In the genomic region with DNA sequence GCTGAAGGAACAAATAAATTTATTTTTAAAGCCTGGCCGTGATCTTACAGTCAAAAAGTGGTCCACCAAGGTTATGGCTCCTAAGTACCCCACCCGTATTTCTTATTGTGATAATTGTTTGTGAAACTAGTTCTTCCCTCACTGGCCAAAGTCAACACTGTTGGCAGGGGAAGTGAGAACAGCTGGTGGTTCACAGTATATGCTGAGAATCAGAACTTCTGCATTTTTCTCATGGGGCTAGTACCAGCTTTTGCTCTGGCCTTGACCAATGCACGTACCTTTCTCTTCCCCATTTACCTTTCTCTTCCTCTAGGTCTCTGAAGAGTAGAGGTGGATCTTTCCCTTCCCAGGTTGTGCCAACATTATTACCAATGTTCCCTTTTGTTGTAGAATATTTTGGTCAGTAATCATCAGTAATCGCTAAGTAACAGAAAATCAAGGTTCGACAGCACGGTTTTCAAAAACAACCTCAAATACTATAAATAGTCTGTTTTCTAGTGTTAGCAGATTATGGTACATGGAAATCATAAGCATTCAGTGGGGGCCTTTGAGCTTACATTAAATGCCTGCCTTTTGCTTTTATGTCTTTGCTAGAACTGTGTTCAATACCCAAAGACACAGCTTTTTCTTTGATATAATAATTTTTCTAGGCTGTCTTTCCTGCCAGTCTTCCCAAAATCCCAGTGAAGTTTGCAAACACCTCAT, we compare ENCODE assay signal across 8 cellular contexts.
DNase-seq lines count a peak whose midpoint lies in the region; ATAC-seq and TF ChIP-seq lines count a peak whose summit lies in the region.

No MANE protein-coding gene starts in this region.

- POLR2A ChIA-PET in SK-N-SH (lab: Yijun Ruan, JAX) = no interaction called here

- H3K4me1 ChIP-seq in SK-N-SH (ENCODE audit: control insufficient read depth in 1 of 2, insufficient read depth in 2 of 2, low read depth in 1 of 2, low read length in 1 of 2) = peaks cover 0 to 18% of the 10 kb centered on the region in 2 experiments; a peak in 3 of 4 replicates

- H3K4me1 Mint-ChIP-seq in osteocyte (ENCODE audit: unreplicated experiment) = peaks cover 45% of the 10 kb centered on the region

- no peaks in the 10 kb centered on the region for H4K20me1 ChIP-seq in SK-N-SH (ENCODE audit: insufficient read depth)

- no peaks in the 10 kb centered on the region for H3K27me3 ChIP-seq in SK-N-SH (ENCODE audit: insufficient read depth)

- H2AFZ ChIP-seq in SK-N-SH (ENCODE audit: low read depth) = no peak overlapping the region

- peak overlapping the region; percentile 51; the same call in 1 of the 2 replicates for H3K4me2 ChIP-seq in SK-N-SH

- H3K4me3 ChIP-seq in SK-N-SH (ENCODE audit: low read depth in 2 of 2, low read length in 1 of 2) = no peak overlapping the region; a peak in 1 of 4 replicates

- peak overlapping the region; percentile 81 for H3K27ac Mint-ChIP-seq in osteocyte (ENCODE audit: unreplicated experiment)

- H3K9ac ChIP-seq in SK-N-SH = no peak overlapping the region

- peaks cover 33% of the 10 kb centered on the region for H3F3A ChIP-seq in SK-N-SH (replicated peaks; ENCODE audit: insufficient read depth)

- H3K9me2 ChIP-seq in SK-N-SH = no peaks in the 10 kb centered on the region

- no peak for TF ChIP-seq RAD21 in SK-N-SH (IDR thresholded peaks at IDR 0.05; ENCODE audit: low read length)

- H3K27me3 Mint-ChIP-seq in osteocyte (ENCODE audit: unreplicated experiment) = no peaks in the 10 kb centered on the region

- ATAC-seq in GM19324 (IDR thresholded peaks at IDR 0.05; ENCODE audit: low FRiP score, unreplicated experiment) (peak; percentile 100), HG03039 (IDR thresholded peaks at IDR 0.05; ENCODE audit: unreplicated experiment) (peak; percentile 100)

- DNase-seq in SK-N-SH (no peak), osteocyte (ENCODE audit: extremely low spot score, unreplicated experiment) (no peak), activated gamma-delta T cell treated with Interleukin-2 at 50 U/mL for 16 hours (no peak), cortex of kidney (lab: John Stamatoyannopoulos, UW) (no peak), NCI-H1417 (lab: John Stamatoyannopoulos, UW) (no peak)
- no peak for DNase-seq in central memory CD4-positive, alpha-beta T cell

- peak overlapping the region; percentile 76 to 81 for H3K27ac ChIP-seq in SK-N-SH (ENCODE audit: low read depth in 2 of 2, low read length in 1 of 2)

- peaks cover 30% of the 10 kb centered on the region for H3K9me3 Mint-ChIP-seq in osteocyte (ENCODE audit: unreplicated experiment)

- H3K79me2 ChIP-seq in SK-N-SH (ENCODE audit: insufficient read depth) = peaks cover 90% of the 10 kb centered on the region

- CTCF ChIA-PET in SK-N-SH (lab: Yijun Ruan, JAX) = no interaction called here

- WGBS in SK-N-SH (ENCODE audit: low lambda C conversion rate) = 55% methylated on average over 6 of the region's 6 CpGs

- peaks cover 39% of the 10 kb centered on the region for H3K36me3 Mint-ChIP-seq in osteocyte (ENCODE audit: unreplicated experiment)

- no peak for TF ChIP-seq EP300 in SK-N-SH (IDR thresholded peaks at IDR 0.05; ENCODE audit: borderline replicate concordance in 1 of 2, low read depth in 1 of 2, low read length in 1 of 2)

- H3K4me3 Mint-ChIP-seq in osteocyte (ENCODE audit: unreplicated experiment) = no peak overlapping the region

- no peak for TF ChIP-seq CTCF in SK-N-SH (IDR thresholded peaks at IDR 0.05)
- no peak for TF ChIP-seq CTCF in osteocyte (IDR thresholded peaks at IDR 0.05)

- no peaks in the 10 kb centered on the region for H3K9me3 ChIP-seq in SK-N-SH

- H3K36me3 ChIP-seq in SK-N-SH (replicated peaks in 1 of 2; ENCODE audit: control insufficient read depth in 1 of 2, insufficient read depth in 2 of 2, low read length in 1 of 2) = peaks cover 0 to 17% of the 10 kb centered on the region in 2 experiments

TF ChIP-seq in SK-N-SH, 30 proteins besides CTCF, POLR2A, EP300 and RAD21:
- no peak for TF ChIP-seq EZH2phosphoT487 (IDR thresholded peaks at IDR 0.05; ENCODE audit: borderline replicate concordance, low read depth)
